ENCODE assay signal across 25 cellular contexts in genomic region chr2:29349316-29350030, GRCh38.
"Had no signal": no experiment of that assay in that cellular context is flagged by ENCODE, and none has a peak within 500 bp of the region (broad histone marks: within the 10 kb centered on the region; RNA-seq: fewer than 3 reads in every experiment).

No MANE protein-coding gene starts in this region.

- H3K36me3 Mint-ChIP-seq: mesothelial cell of epicardium, naive B cell had no signal

- H3K27ac Mint-ChIP-seq: dendritic cell treated with granulocyte-macrophage colony-stimulating factor and Interleukin-4, amounts not matched to agents 40 ng/mL and 50 ng/mL, for 4 days; effector memory CD8-positive, alpha-beta T cell; endodermal cell; mesothelial cell of epicardium had no signal

- ATAC-seq: effector memory CD8-positive, alpha-beta T cell; esophagus mucosa; gastrocnemius medialis; heart right ventricle; left cardiac atrium; left lung; left ventricle myocardium superior; lower lobe of right lung; mucosa of descending colon had no signal

- H3K27me3 ChIP-seq: colonic mucosa, gastrocnemius medialis had no signal

- H3K4me1 Mint-ChIP-seq: mesothelial cell of epicardium, naive B cell had no signal

- H3K4me1 ChIP-seq: colonic mucosa, esophagus squamous epithelium, gastrocnemius medialis, heart right ventricle, left lung, lower lobe of right lung had no signal

- H3K4me3 Mint-ChIP-seq: dendritic cell treated with granulocyte-macrophage colony-stimulating factor and Interleukin-4, amounts not matched to agents 40 ng/mL and 50 ng/mL, for 4 days; effector memory CD8-positive, alpha-beta T cell; endodermal cell; mesothelial cell of epicardium; naive B cell had no signal

- H3K9me3 ChIP-seq: colonic mucosa, esophagus squamous epithelium, gastrocnemius medialis, heart right ventricle, left lung, lower lobe of right lung, mucosa of descending colon had no signal

- H3K4me3 ChIP-seq: colonic mucosa, esophagus squamous epithelium, gastrocnemius medialis, heart right ventricle, left lung, lower lobe of right lung, mucosa of descending colon had no signal

- H3K27ac ChIP-seq: colonic mucosa, epithelial cell of prostate, esophagus squamous epithelium, gastrocnemius medialis, heart right ventricle, left lung, lower lobe of right lung had no signal

- H3K9me3 Mint-ChIP-seq: dendritic cell treated with granulocyte-macrophage colony-stimulating factor and Interleukin-4, amounts not matched to agents 40 ng/mL and 50 ng/mL, for 4 days; effector memory CD8-positive, alpha-beta T cell; endodermal cell; mesothelial cell of epicardium; naive B cell had no signal

- DNase-seq: colonic mucosa; cortex of kidney; effector CD8-positive, alpha-beta T cell; effector memory CD8-positive, alpha-beta T cell; endodermal cell; erythroblast; esophagus squamous epithelium; foreskin fibroblast; foreskin melanocyte; gastrocnemius medialis; glutamatergic neuron; head of caudate nucleus; heart right ventricle; hippocampal formation; left cardiac atrium; left lung; left ventricle myocardium superior; lower lobe of right lung; mesenchymal stem cell; mucosa of descending colon; naive B cell had no signal

- H3K36me3 ChIP-seq: colonic mucosa, esophagus squamous epithelium, gastrocnemius medialis, heart right ventricle, left lung, lower lobe of right lung had no signal
